In the genomic region with DNA sequence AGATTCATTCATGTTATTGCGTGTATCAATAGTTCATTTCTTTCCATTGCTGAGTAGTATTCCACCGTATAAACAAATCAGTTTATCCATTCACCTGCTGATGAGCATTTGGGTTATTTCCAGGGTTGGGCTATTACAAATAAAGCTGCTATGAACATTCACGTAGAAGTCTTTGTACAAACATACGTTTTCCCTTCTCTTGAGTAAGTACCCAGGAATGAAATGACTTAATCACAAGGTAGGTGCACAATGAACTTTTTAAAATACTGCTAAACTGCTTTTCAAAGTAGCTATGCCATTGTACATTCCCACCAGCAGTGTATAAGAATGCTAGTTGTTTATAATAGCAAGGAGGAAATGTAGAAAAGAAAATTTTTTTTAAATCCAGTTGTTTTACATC, we compare ENCODE assay signal across 17 cellular contexts. TPM values are rescaled to one million over a fixed set of nuclear protein-coding genes. Genes with fewer than 3 reads are reported as not detected.
"Had no signal": no experiment of that assay in that cellular context is flagged by ENCODE, and none has a peak within 500 bp of the region (broad histone marks: within the 10 kb centered on the region; RNA-seq: fewer than 3 reads in every experiment).

No MANE protein-coding gene starts in this region.

- H3K9me3 ChIP-seq: spleen, testis, upper lobe of left lung had no signal

- H3K4me1 ChIP-seq: spleen, testis, upper lobe of left lung had no signal

- DNase-seq: activated CD4-positive, alpha-beta T cell treated with anti-CD3 and anti-CD28 coated beads, Interleukin-2, amount 10 ng/mL, durations not matched to agents 7 days and 5 days; activated CD8-positive, alpha-beta T cell treated with anti-CD3 and anti-CD28 coated beads, Interleukin-2, amount 10 ng/mL, durations not matched to agents 7 days and 5 days; activated effector memory CD4-positive, alpha-beta T cell treated with Interleukin-2 at 50 U/mL for 16 hours; activated T-cell treated with anti-CD3 and anti-CD28 coated beads, Interleukin-2, amount 50 U/mL, for 24 hours; effector memory CD8-positive, alpha-beta T cell; head of caudate nucleus; kidney glomerular epithelial cell; mesendoderm; naive thymus-derived CD8-positive, alpha-beta T cell; spleen; stimulated activated CD4-positive, alpha-beta T cell treated with anti-CD3 and anti-CD28 coated beads, Interleukin-4, amount 100 ng/mL, for 4 hours; testis; upper lobe of left lung had no signal

- H3K27ac ChIP-seq: cardiac muscle cell, spleen, testis, upper lobe of left lung had no signal

- ATAC-seq: activated CD4-positive, CD25-positive, alpha-beta regulatory T cell treated with anti-CD3 and anti-CD28 coated beads, Interleukin-2, amount 50 U/mL, for 24 hours; activated CD8-positive, alpha-beta T cell treated with anti-CD3 and anti-CD28 coated beads, Interleukin-2, amount 10 ng/mL, durations not matched to agents 7 days and 5 days; effector memory CD8-positive, alpha-beta T cell; naive thymus-derived CD8-positive, alpha-beta T cell; stimulated activated memory B cell treated with anti-CD40 and anti-IgM and Interleukin-4, amounts not matched to agents 10 μg/mL and 1 μg/mL and 100 μg/mL, for 72 hours had no signal

- H3K36me3 ChIP-seq: cardiac muscle cell, upper lobe of left lung had no signal

- FAIRE-seq: frontal cortex had no signal

- H3K27me3 ChIP-seq: cardiac muscle cell, testis, upper lobe of left lung had no signal

- H3K4me3 ChIP-seq: cardiac muscle cell, spleen, testis, upper lobe of left lung had no signal

RNA-seq across cellular contexts. Expression of a gene that starts 35.9 kb away (rescaled TPM):
- total RNA-seq: activated CD4-positive, alpha-beta T cell treated with anti-CD3 and anti-CD28 coated beads, Interleukin-2, amount 10 ng/mL, durations not matched to agents 7 days and 5 days; activated CD8-positive, alpha-beta T cell treated with anti-CD3 and anti-CD28 coated beads, Interleukin-2, amount 10 ng/mL, durations not matched to agents 7 days and 5 days; naive thymus-derived CD8-positive, alpha-beta T cell had no signal
- polyA plus RNA-seq: naive thymus-derived CD8-positive, alpha-beta T cell had no signal

RNA-seq across cellular contexts. Expression of a gene that starts 52.0 kb away (rescaled TPM):
- total RNA-seq: activated CD4-positive, alpha-beta T cell treated with anti-CD3 and anti-CD28 coated beads, Interleukin-2, amount 10 ng/mL, durations not matched to agents 7 days and 5 days; activated CD8-positive, alpha-beta T cell treated with anti-CD3 and anti-CD28 coated beads, Interleukin-2, amount 10 ng/mL, durations not matched to agents 7 days and 5 days; naive thymus-derived CD8-positive, alpha-beta T cell had no signal
- polyA plus RNA-seq: naive thymus-derived CD8-positive, alpha-beta T cell had no signal

RNA-seq across cellular contexts. Expression of a gene that starts 59.4 kb away (rescaled TPM):
- total RNA-seq: activated CD4-positive, alpha-beta T cell treated with anti-CD3 and anti-CD28 coated beads, Interleukin-2, amount 10 ng/mL, durations not matched to agents 7 days and 5 days; activated CD8-positive, alpha-beta T cell treated with anti-CD3 and anti-CD28 coated beads, Interleukin-2, amount 10 ng/mL, durations not matched to agents 7 days and 5 days had no signal
